ENCODE assay signal across 8 cellular contexts in the genomic region with DNA sequence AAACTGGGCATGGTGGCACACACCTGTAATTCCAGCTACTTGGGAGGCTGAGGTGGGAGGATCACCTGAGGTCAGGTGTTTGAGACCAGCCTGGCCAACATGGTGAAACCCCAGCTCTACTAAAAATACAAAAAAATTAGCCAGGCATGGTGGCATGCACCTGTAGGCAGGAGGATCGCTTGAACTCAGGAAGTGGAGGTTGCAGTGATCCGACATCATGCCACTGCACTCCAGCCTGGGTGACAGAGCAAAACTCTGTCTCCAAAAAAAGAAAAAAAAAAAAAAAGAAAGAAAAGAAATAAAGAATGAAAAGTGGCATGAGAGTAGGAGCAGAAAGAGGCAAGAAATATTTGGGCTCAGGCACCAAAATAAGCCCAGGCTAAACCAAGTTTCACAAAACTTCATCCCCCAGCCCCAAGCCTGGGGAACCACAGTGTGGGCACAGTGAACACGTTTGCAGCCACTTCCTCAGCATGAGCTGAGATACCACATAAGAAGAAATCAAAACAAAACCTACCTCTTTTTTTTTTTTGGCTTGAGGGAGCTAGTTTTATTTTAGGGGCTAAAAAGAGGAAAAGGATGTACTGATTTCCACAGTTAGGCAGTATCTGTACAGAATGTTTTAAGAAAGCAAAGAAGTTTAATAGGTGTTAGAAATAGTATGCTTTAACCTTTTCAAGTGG. TPM values are rescaled to one million over a fixed set of nuclear protein-coding genes. Genes with fewer than 3 reads are reported as not detected.
DNase-seq lines count a peak whose midpoint lies in the region; ATAC-seq, FAIRE-seq and TF ChIP-seq lines count a peak whose summit lies in the region.
"Not testable (repeated sequence)": the region's sequence is repeated elsewhere in the genome, so short reads cannot be mapped to it uniquely, and the experiment has no call there.

No MANE protein-coding gene starts in this region.

- not testable (repeated sequence) for TF ChIP-seq POLR2A in GM12891 (IDR thresholded peaks at IDR 0.05; ENCODE audit: low read depth, low read length)

- H3K27ac Mint-ChIP-seq in activated naive CD8-positive, alpha-beta T cell: peak overlapping the region; percentile 90
- peak overlapping the region in 9 of 10 donors; percentile 7 to 91 (median 85) for H3K27ac Mint-ChIP-seq in naive thymus-derived CD8-positive, alpha-beta T cell
- H3K27ac Mint-ChIP-seq in stimulated activated effector memory CD8-positive, alpha-beta T cell treated with anti-CD3 and anti-CD28 coated beads, Interleukin-12 subunit alpha, Interleukin-12 subunit beta, amount 100 ng/mL, for 72 hours: peak overlapping the region; percentile 91

- not testable (repeated sequence) for H3K36me3 Mint-ChIP-seq in activated naive CD8-positive, alpha-beta T cell; naive thymus-derived CD8-positive, alpha-beta T cell; stimulated activated effector memory CD8-positive, alpha-beta T cell treated with anti-CD3 and anti-CD28 coated beads, Interleukin-12 subunit alpha, Interleukin-12 subunit beta, amount 100 ng/mL, for 72 hours

- not testable (repeated sequence) for H3K9me3 Mint-ChIP-seq in activated naive CD8-positive, alpha-beta T cell (ENCODE audit: low read depth); naive thymus-derived CD8-positive, alpha-beta T cell; stimulated activated effector memory CD8-positive, alpha-beta T cell treated with anti-CD3 and anti-CD28 coated beads, Interleukin-12 subunit alpha, Interleukin-12 subunit beta, amount 100 ng/mL, for 72 hours

- H3K27me3 Mint-ChIP-seq in activated naive CD8-positive, alpha-beta T cell; naive thymus-derived CD8-positive, alpha-beta T cell: not testable (repeated sequence)

- H3K4me1 Mint-ChIP-seq in activated naive CD8-positive, alpha-beta T cell (ENCODE audit: low read depth): peaks cover 61% of the 10 kb centered on the region
- H3K4me1 Mint-ChIP-seq in naive thymus-derived CD8-positive, alpha-beta T cell: peaks cover 12 to 42% (median 35%) of the 10 kb centered on the region in 4 donors
- H3K4me1 Mint-ChIP-seq in stimulated activated effector memory CD8-positive, alpha-beta T cell treated with anti-CD3 and anti-CD28 coated beads, Interleukin-12 subunit alpha, Interleukin-12 subunit beta, amount 100 ng/mL, for 72 hours: peaks cover 68% of the 10 kb centered on the region

- FAIRE-seq in GM12891 (lab: Jason Lieb, UNC): peak; percentile 35

- H3K4me3 Mint-ChIP-seq in activated naive CD8-positive, alpha-beta T cell: peak overlapping the region; percentile 56
- peak overlapping the region; percentile 45 to 83 (median 68) for H3K4me3 Mint-ChIP-seq in naive thymus-derived CD8-positive, alpha-beta T cell
- H3K4me3 Mint-ChIP-seq in stimulated activated effector memory CD8-positive, alpha-beta T cell treated with anti-CD3 and anti-CD28 coated beads, Interleukin-12 subunit alpha, Interleukin-12 subunit beta, amount 100 ng/mL, for 72 hours: peak overlapping the region; percentile 65

- DNase-seq in GM12891 (ENCODE audit: insufficient read length, low spot score): not testable (repeated sequence)
- peak; percentile 67 for DNase-seq in NOMO-1 treated with DMSO at 0.1 percent for 48 hours (lab: John Stamatoyannopoulos, UW; ENCODE audit: unreplicated experiment)
- DNase-seq in activated CD4-positive, alpha-beta T cell treated with anti-CD3 and anti-CD28 coated beads, Interleukin-2, amount 50 U/mL, for 48 hours: peak; percentile 62 to 69
- DNase-seq in naive thymus-derived CD8-positive, alpha-beta T cell: peak; percentile 31 to 86 (median 74)
- DNase-seq in stimulated activated effector memory CD8-positive, alpha-beta T cell treated with anti-CD3 and anti-CD28 coated beads, Interleukin-12 subunit alpha, Interleukin-12 subunit beta, amount 100 ng/mL, for 72 hours (ENCODE audit: low spot score in 2 of 2): peak in 1 of 2 donors; percentile 76

- POLR2A ChIA-PET in naive thymus-derived CD8-positive, alpha-beta T cell (lab: Charles Lee): interaction anchor here (0.7 to 1.2 kb wide), 9 partner anchors 10 to 805 kb away, joined by 3 to 5 read pairs (median 4); partner anchors contain the start of genes ARSK and SKIC3

- peak; percentile 27 for ATAC-seq in GM19468 (IDR thresholded peaks at IDR 0.05; ENCODE audit: extremely low read depth, unreplicated experiment)
- ATAC-seq in HG03097 (IDR thresholded peaks at IDR 0.05; ENCODE audit: low FRiP score, unreplicated experiment): peak; percentile 50
- ATAC-seq in naive thymus-derived CD8-positive, alpha-beta T cell: peak; percentile 98
- ATAC-seq in stimulated activated effector memory CD8-positive, alpha-beta T cell treated with anti-CD3 and anti-CD28 coated beads, Interleukin-12 subunit alpha, Interleukin-12 subunit beta, amount 100 ng/mL, for 72 hours: peak; percentile 68

TF ChIP-seq in GM12891, 5 proteins besides CTCF, POLR2A, EP300 and RAD21:
- TF ChIP-seq SPI1 (IDR thresholded peaks at IDR 0.05; ENCODE audit: low read depth, low read length): peak; percentile 79
TF ChIP-seq in GM12891: peak in this region for 1; not testable (repeated sequence) for 4.

RNA-seq across cellular contexts. Expression of gene GLRX, which starts 46.8 kb away (rescaled TPM):
- polyA plus RNA-seq in GM12891 (2012; ENCODE audit: low read depth, missing spikeins): 172 TPM
- total RNA-seq in naive thymus-derived CD8-positive, alpha-beta T cell: 100 to 1,000 TPM; 110 to 111 TPM
- polyA plus RNA-seq in naive thymus-derived CD8-positive, alpha-beta T cell: 100 to 1,000 TPM; 133 to 232 (median 148) TPM

Comparison
In these comparisons a context has a peak if more than half of its experiments do, and no peak if none do; other contexts are left out.
1. ATAC-seq: peak in every context shown above with its lines; median percentile 98 in naive thymus-derived CD8-positive, alpha-beta T cell; 68 in stimulated activated effector memory CD8-positive, alpha-beta T cell treated with anti-CD3 and anti-CD28 coated beads, Interleukin-12 subunit alpha, Interleukin-12 subunit beta, amount 100 ng/mL, for 72 hours; 50 in HG03097; 27 in GM19468.